35 cellular contexts compared by ENCODE assay signal in the genomic region with DNA sequence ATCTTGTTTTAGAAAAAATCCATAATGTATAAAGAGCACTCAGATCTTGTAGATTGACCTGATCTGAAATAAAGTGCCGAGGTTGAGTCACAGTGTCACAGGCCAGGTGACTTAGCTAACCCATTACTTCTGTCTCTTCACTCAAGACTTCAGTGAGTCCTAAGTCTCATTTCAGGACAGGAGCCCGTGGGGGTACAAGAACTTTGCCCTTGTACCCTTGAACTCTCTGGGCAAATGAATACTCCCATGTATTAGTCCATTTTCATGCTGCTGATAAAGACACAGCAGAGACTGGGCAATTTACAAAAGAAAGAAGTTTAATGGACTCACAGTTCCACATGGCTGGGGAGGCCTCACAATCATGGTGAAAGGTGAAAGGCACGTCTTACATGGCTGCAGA.
"Had no signal": no experiment of that assay in that cellular context is flagged by ENCODE, and none has a peak within 500 bp of the region (broad histone marks: within the 10 kb centered on the region; RNA-seq: fewer than 3 reads in every experiment).

No MANE protein-coding gene starts in this region.

- H3K27me3 ChIP-seq: MG63 had no signal

- H3K4me3 ChIP-seq: MG63 had no signal

- DNase-seq: Karpas-422, Kasumi-1, MG63, MM.1S, MV-4-11, NCI-H1048, NCI-H1092, NCI-H1092 treated with DMSO at 0.1 percent for 48 hours, NCI-H1105, NCI-H1105 treated with DMSO at 0.1 percent for 48 hours, NCI-H1417, NCI-H1417 treated with DMSO at 0.1 percent for 48 hours, NCI-H1436, NCI-H1436 treated with DMSO at 0.1 percent for 48 hours, NCI-H146, NCI-H1694, NCI-H1694 treated with DMSO at 0.1 percent for 48 hours, NCI-H187, NCI-H187 treated with DMSO at 0.1 percent for 48 hours, NCI-H1930, NCI-H2029, NCI-H2029 treated with DMSO at 0.1 percent for 48 hours, NCI-H2081, NCI-H2081 treated with DMSO at 0.1 percent for 48 hours, NCI-H2107, NCI-H2171, NCI-H2227 treated with DMSO at 0.1 percent for 48 hours, NCI-H226, NCI-H345, NCI-H446, NCI-H446 treated with DMSO at 0.1 percent for 48 hours, NCI-H510A, NCI-H510A treated with DMSO at 0.1 percent for 48 hours, NCI-H524, NCI-H524 treated with DMSO at 0.1 percent for 48 hours had no signal

- H3K36me3 ChIP-seq: MG63 had no signal
